20 cellular contexts compared by ENCODE assay signal in genomic region chr13:112696001-112696868, GRCh38. TPM values are rescaled to one million over a fixed set of nuclear protein-coding genes. Genes with fewer than 3 reads are reported as not detected.
A peak's percentile ranks its signal among the peaks of the same experiment; 100 is the strongest.
DNase-seq lines count a peak whose midpoint lies in the region; ATAC-seq and TF ChIP-seq lines count a peak whose summit lies in the region.
"Had no signal": no experiment of that assay in that cellular context is flagged by ENCODE, and none has a peak within 500 bp of the region (broad histone marks: within the 10 kb centered on the region; RNA-seq: fewer than 3 reads in every experiment).

No MANE protein-coding gene starts in this region.

- no peaks in the 10 kb centered on the region for H3K9me3 ChIP-seq in Peyer's patch
- H3K9me3 ChIP-seq in left lung = no peaks in the 10 kb centered on the region
- H3K9me3 ChIP-seq in effector memory CD4-positive, alpha-beta T cell (ENCODE audit: control insufficient read depth, low read length) = no peaks in the 10 kb centered on the region

- TF ChIP-seq POLR2A in Peyer's patch (IDR thresholded peaks at IDR 0.05) = no peak

- no peak overlapping the region for H3K4me2 ChIP-seq in GM23338

- no peak for TF ChIP-seq CTCF in GM23338 (conservative IDR thresholded peaks at IDR 0.05; ENCODE audit: low read depth in 2 of 2)
- no peak for TF ChIP-seq CTCF in Peyer's patch (IDR thresholded peaks at IDR 0.05)
- no peak for TF ChIP-seq CTCF in left lung (IDR thresholded peaks at IDR 0.05)
- no peak for TF ChIP-seq CTCF in CD14-positive monocyte (IDR thresholded peaks at IDR 0.05)

- H3K4me3 Mint-ChIP-seq in GM23338 (no peak overlapping the region), CD14-positive monocyte (no peak overlapping the region)

- intact Hi-C loops in left lung (cut with DNase I) = no loop called here
- intact Hi-C loops in posterior vena cava (cut with DNase I) = no loop called here
- intact Hi-C loops in CD14-positive monocyte (cut with micrococcal nuclease) = no loop called here

- H3K27ac ChIP-seq in GM23338 (ENCODE audit: low read depth) = no peak overlapping the region
- no peak overlapping the region for H3K27ac ChIP-seq in Peyer's patch
- H3K27ac ChIP-seq in left lung = peak overlapping the region in 1 of 2 donors; percentile 37
- no peak overlapping the region for H3K27ac ChIP-seq in effector memory CD4-positive, alpha-beta T cell (ENCODE audit: insufficient read depth, low read length, poor library complexity, severe bottlenecking)
- H3K27ac ChIP-seq: SK-N-MC had no signal

- no peaks in the 10 kb centered on the region for H3F3A ChIP-seq in GM23338 (replicated peaks; ENCODE audit: low read depth)

- peaks cover 25% of the 10 kb centered on the region for H3K4me1 ChIP-seq in GM23338 (ENCODE audit: insufficient read depth)
- H3K4me1 ChIP-seq in Peyer's patch = peaks cover 0 to 29% (median 4%) of the 10 kb centered on the region in 4 donors
- H3K4me1 ChIP-seq in left lung = peaks cover 12 to 72% of the 10 kb centered on the region in 2 donors
- H3K4me1 ChIP-seq in effector memory CD4-positive, alpha-beta T cell (ENCODE audit: control insufficient read depth, insufficient read depth, low read length, poor library complexity, severe bottlenecking) = peaks cover 15% of the 10 kb centered on the region

- DNase-seq in GM23338 (ENCODE audit: low spot score) (no peak), Peyer's patch (peak in 2 of 3 donors; percentile 25 to 41), left lung (peak; percentile 47 to 77), posterior vena cava (ENCODE audit: low spot score) (peak; percentile 66), CD14-positive monocyte (ENCODE audit: low spot score) (no peak), HCEC 1CT (no peak)
- DNase-seq in effector memory CD4-positive, alpha-beta T cell = no peak
- DNase-seq: C1 segment of cervical spinal cord, COR-L47, DMS153, H7, Karpas-422, MM.1S, NCI-H1105, NCI-H1694, NCI-H2227 treated with DMSO at 0.1 percent for 48 hours, NCI-H524 had no signal

- H3K79me2 ChIP-seq in GM23338 (replicated peaks; ENCODE audit: insufficient read depth) = peaks cover 97% of the 10 kb centered on the region

- H3K4me1 Mint-ChIP-seq in GM23338 (peaks cover 59% of the 10 kb centered on the region), CD14-positive monocyte (peaks cover 50% of the 10 kb centered on the region)

- H3K27me3 ChIP-seq in GM23338 (ENCODE audit: insufficient read depth) (peaks cover 6% of the 10 kb centered on the region), Peyer's patch (no peaks in the 10 kb centered on the region), left lung (no peaks in the 10 kb centered on the region)
- H3K27me3 ChIP-seq in effector memory CD4-positive, alpha-beta T cell (replicated peaks; ENCODE audit: control insufficient read depth, insufficient read depth, low read length, poor library complexity, severe bottlenecking) = no peaks in the 10 kb centered on the region

- no peak for ATAC-seq in GM23338
- ATAC-seq in left lung = no peak
- no peak for ATAC-seq in GM21576 (IDR thresholded peaks at IDR 0.05; ENCODE audit: unreplicated experiment)
- ATAC-seq: Right ventricle myocardium inferior had no signal

- H3K27me3 Mint-ChIP-seq in GM23338 (ENCODE audit: insufficient read depth, low read depth, poor library complexity) (peaks cover 22% of the 10 kb centered on the region), CD14-positive monocyte (ENCODE audit: low read depth in 3 of 3) (peaks cover 0 to 2% (median 0%) of the 10 kb centered on the region in 3 donors)

- no peaks in the 10 kb centered on the region for H3K36me3 ChIP-seq in GM23338 (ENCODE audit: insufficient read depth)
- H3K36me3 ChIP-seq in Peyer's patch = no peaks in the 10 kb centered on the region
- H3K36me3 ChIP-seq in left lung = peaks cover 0 to 22% of the 10 kb centered on the region in 2 donors
- no peaks in the 10 kb centered on the region for H3K36me3 ChIP-seq in effector memory CD4-positive, alpha-beta T cell (ENCODE audit: control insufficient read depth, insufficient read depth, low read length)

- H3K36me3 Mint-ChIP-seq in GM23338 (ENCODE audit: low read depth) (peaks cover 7% of the 10 kb centered on the region; the same call in 1 of the 3 replicates), CD14-positive monocyte (peaks cover 34 to 53% of the 10 kb centered on the region in 2 donors)

- no peaks in the 10 kb centered on the region for H3K9me2 ChIP-seq in GM23338 (ENCODE audit: insufficient read depth)

- H3K4me3 ChIP-seq in GM23338 (no peak overlapping the region), Peyer's patch (no peak overlapping the region), left lung (no peak overlapping the region)
- H3K4me3 ChIP-seq in effector memory CD4-positive, alpha-beta T cell (ENCODE audit: insufficient read depth, low read depth, low read length, poor library complexity, severe bottlenecking) = no peak overlapping the region
- H3K4me3 ChIP-seq: SK-N-MC had no signal

- H3K9me3 Mint-ChIP-seq in GM23338 (no peaks in the 10 kb centered on the region), CD14-positive monocyte (peaks cover 0 to 1% (median 0%) of the 10 kb centered on the region in 7 donors)

- H2AFZ ChIP-seq in GM23338 = no peak overlapping the region

- peaks cover 27% of the 10 kb centered on the region for H4K20me1 ChIP-seq in GM23338 (replicated peaks; ENCODE audit: insufficient read depth)

- H3K27ac Mint-ChIP-seq in GM23338 (peak overlapping the region; percentile 70; the same call in 1 of the 2 replicates), CD14-positive monocyte (peak overlapping the region in 1 of 7 donors; percentile 58)

TF ChIP-seq in GM23338, 12 proteins besides CTCF, POLR2A, EP300 and RAD21 (continues in another document):
- TF ChIP-seq ETS1 (IDR thresholded peaks at IDR 0.05) = no peak
- TF ChIP-seq JUNB (IDR thresholded peaks at IDR 0.05; ENCODE audit: unreplicated experiment) = no peak
- no peak for TF ChIP-seq CREB1 (CRISPR knock-in tag; IDR thresholded peaks at IDR 0.05; ENCODE audit: low read depth)
- no peak for TF ChIP-seq ZNF114 (CRISPR knock-in tag; IDR thresholded peaks at IDR 0.05)
- TF ChIP-seq REST (IDR thresholded peaks at IDR 0.05; ENCODE audit: unreplicated experiment) = no peak
- no peak for TF ChIP-seq ZNF331 (CRISPR knock-in tag; IDR thresholded peaks at IDR 0.05; ENCODE audit: low read depth)
- no peak for TF ChIP-seq POLR2AphosphoS5 (IDR thresholded peaks at IDR 0.05; ENCODE audit: low read depth)

RNA-seq across cellular contexts. Expression of gene ATP11A, which starts 6.4 kb away (rescaled TPM):
- 35.1 and 52.6 TPM in 2 replicates for total RNA-seq in GM23338 (2014; rRNA removed; shearing (Covaris generic))
- 12.3 and 12.8 TPM in 2 replicates for polyA plus RNA-seq in GM23338 (2016; fragmentation: Nextera tagmentation; extraction: Ambion mirVana)
- total RNA-seq in Peyer's patch = 10 to 100 TPM; 33.1 to 64.2 (median 53.7) TPM
- 100 to 1,000 TPM; 271 to 457 TPM for total RNA-seq in left lung
- total RNA-seq in posterior vena cava = 10 to 100 TPM; 52.4 to 55.5 TPM
- polyA plus RNA-seq in CD14-positive monocyte = 1 to 10 TPM; 7.2 to 7.6 TPM

Comparison
In these comparisons a context has a peak if more than half of its experiments do, and no peak if none do; other contexts are left out.
1. DNase-seq: peak in Peyer's patch (2 of 3), left lung (2 of 2) and posterior vena cava (single experiment); none in GM23338 (single experiment), effector memory CD4-positive, alpha-beta T cell (0 of 3), CD14-positive monocyte (single experiment) and HCEC 1CT (single experiment).